In genomic region chr21:35782667-35783066, GRCh38 we compare ENCODE assay signal across 25 cellular contexts.
"Had no signal": no experiment of that assay in that cellular context is flagged by ENCODE, and none has a peak within 500 bp of the region (broad histone marks: within the 10 kb centered on the region; RNA-seq: fewer than 3 reads in every experiment).

No MANE protein-coding gene starts in this region.

- H3K36me3 ChIP-seq: colonic mucosa, esophagus muscularis mucosa, esophagus squamous epithelium, gastrocnemius medialis, gastroesophageal sphincter, heart left ventricle, heart right ventricle had no signal

- H3K4me3 Mint-ChIP-seq: dendritic cell treated with granulocyte-macrophage colony-stimulating factor and Interleukin-4, amounts not matched to agents 40 ng/mL and 50 ng/mL, for 4 days; effector memory CD8-positive, alpha-beta T cell; endodermal cell had no signal

- DNase-seq: colonic mucosa; cortex of kidney; dermis blood vessel endothelial cell; dorsolateral prefrontal cortex; effector CD4-positive, alpha-beta T cell; effector CD8-positive, alpha-beta T cell; effector memory CD4-positive, alpha-beta T cell; effector memory CD8-positive, alpha-beta T cell; endodermal cell; erythroblast; esophagus squamous epithelium; foreskin fibroblast; foreskin keratinocyte; foreskin melanocyte; gastrocnemius medialis; glutamatergic neuron; head of caudate nucleus; heart left ventricle; heart right ventricle had no signal

- H3K27ac Mint-ChIP-seq: dendritic cell treated with granulocyte-macrophage colony-stimulating factor and Interleukin-4, amounts not matched to agents 40 ng/mL and 50 ng/mL, for 4 days; effector memory CD8-positive, alpha-beta T cell; endodermal cell had no signal

- FAIRE-seq: endothelial cell of umbilical vein had no signal

- H3K4me1 Mint-ChIP-seq: endodermal cell had no signal

- H3K4me3 ChIP-seq: colonic mucosa, coronary artery, dorsolateral prefrontal cortex, esophagus muscularis mucosa, esophagus squamous epithelium, gastrocnemius medialis, gastroesophageal sphincter, heart left ventricle, heart right ventricle had no signal

- H3K27ac ChIP-seq: colonic mucosa, coronary artery, dorsolateral prefrontal cortex, epithelial cell of prostate, esophagus muscularis mucosa, foreskin keratinocyte, gastrocnemius medialis, gastroesophageal sphincter, heart left ventricle, heart right ventricle had no signal

- H3K9me3 ChIP-seq: colonic mucosa, esophagus muscularis mucosa, esophagus squamous epithelium, gastrocnemius medialis, gastroesophageal sphincter had no signal

- ATAC-seq: effector memory CD8-positive, alpha-beta T cell; foreskin keratinocyte; gastrocnemius medialis; gastroesophageal sphincter; heart left ventricle; heart right ventricle had no signal

- H3K27me3 ChIP-seq: colonic mucosa, esophagus muscularis mucosa, esophagus squamous epithelium, foreskin keratinocyte, gastrocnemius medialis, gastroesophageal sphincter, heart left ventricle had no signal

- H3K9me3 Mint-ChIP-seq: dendritic cell treated with granulocyte-macrophage colony-stimulating factor and Interleukin-4, amounts not matched to agents 40 ng/mL and 50 ng/mL, for 4 days; effector memory CD8-positive, alpha-beta T cell had no signal

- H3K4me1 ChIP-seq: colonic mucosa, esophagus muscularis mucosa, gastrocnemius medialis, gastroesophageal sphincter had no signal
